Comparison of ENCODE assay signal across 29 cellular contexts in the genomic region with DNA sequence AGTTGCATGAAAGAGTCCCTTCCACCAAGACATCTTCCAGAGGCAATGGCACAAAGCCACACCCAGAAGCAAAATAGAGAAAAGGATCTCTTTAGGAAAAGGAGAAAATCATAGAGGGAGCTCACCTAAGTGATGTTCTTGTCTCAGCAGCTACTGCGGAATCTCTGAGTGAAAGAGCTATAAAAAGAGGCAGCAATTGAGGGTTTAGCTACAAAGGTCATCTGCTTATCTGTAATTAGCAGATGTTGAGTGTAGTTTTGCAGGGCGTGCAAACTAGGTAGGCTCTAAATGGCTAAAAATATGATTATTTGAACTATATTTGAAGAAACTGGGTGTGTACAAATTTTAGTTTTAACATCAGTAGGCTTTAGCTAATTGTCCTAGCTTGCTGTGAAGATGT.
"Had no signal": no experiment of that assay in that cellular context is flagged by ENCODE, and none has a peak within 500 bp of the region (broad histone marks: within the 10 kb centered on the region; RNA-seq: fewer than 3 reads in every experiment).

No MANE protein-coding gene starts in this region.

- H3K27me3 ChIP-seq: esophagus squamous epithelium, pancreas, sigmoid colon, suprapubic skin, tibial artery, upper lobe of right lung had no signal

- H3K27me3 Mint-ChIP-seq: central memory CD8-positive, alpha-beta T cell; dendritic cell treated with granulocyte-macrophage colony-stimulating factor and Interleukin-4, amounts not matched to agents 40 ng/mL and 50 ng/mL, for 4 days had no signal

- H3K36me3 ChIP-seq: esophagus squamous epithelium, pancreas, prostate gland, sigmoid colon, suprapubic skin, tibial artery, upper lobe of right lung, WERI-Rb-1 had no signal

- H3K9me3 Mint-ChIP-seq: dendritic cell treated with granulocyte-macrophage colony-stimulating factor and Interleukin-4, amounts not matched to agents 40 ng/mL and 50 ng/mL, for 4 days; T-helper 2 cell treated with Interferon-gamma antibody and Interleukin-4, amounts not matched to agents 5 μg/mL and 100 μg/mL, for 36 hours had no signal

- ATAC-seq: activated CD4-positive, CD25-positive, alpha-beta regulatory T cell treated with anti-CD3 and anti-CD28 coated beads, Interleukin-2, amount 50 U/mL, for 24 hours; left cardiac atrium; naive thymus-derived CD4-positive, alpha-beta T cell; pancreas; upper lobe of right lung had no signal

- DNase-seq: activated CD4-positive, alpha-beta T cell treated with anti-CD3 and anti-CD28 coated beads for 48 hours; activated CD4-positive, alpha-beta T cell treated with anti-CD3 and anti-CD28 coated beads, Interleukin-2, amount 50 U/mL, for 48 hours; activated CD8-positive, alpha-beta memory T cell treated with anti-CD3 and anti-CD28 coated beads for 24 hours; activated effector memory CD4-positive, alpha-beta T cell treated with Interleukin-2 at 50 U/mL for 16 hours; activated naive CD4-positive, alpha-beta T cell treated with Interleukin-2 at 50 U/mL for 16 hours; anterior cingulate cortex; effector CD4-positive, alpha-beta T cell; esophagus squamous epithelium; foreskin melanocyte; left cardiac atrium; mammary epithelial cell; naive thymus-derived CD4-positive, alpha-beta T cell; nucleus accumbens; pancreas; sigmoid colon; stimulated activated CD4-positive, alpha-beta T cell treated with anti-CD3 and anti-CD28 coated beads, Interleukin-15, amount 100 ng/mL, for 24 hours; stimulated activated CD4-positive, alpha-beta T cell treated with anti-CD3 and anti-CD28 coated beads, Interleukin-2, amount 100 ng/mL, for 24 hours; stimulated activated naive CD4-positive, alpha-beta T cell; tibial artery; upper lobe of right lung; WERI-Rb-1 had no signal

- H3K4me3 Mint-ChIP-seq: activated naive CD8-positive, alpha-beta T cell; central memory CD8-positive, alpha-beta T cell; dendritic cell treated with granulocyte-macrophage colony-stimulating factor and Interleukin-4, amounts not matched to agents 40 ng/mL and 50 ng/mL, for 4 days; naive thymus-derived CD4-positive, alpha-beta T cell; neural crest cell; T-helper 2 cell treated with Interferon-gamma antibody and Interleukin-4, amounts not matched to agents 5 μg/mL and 100 μg/mL, for 36 hours had no signal

- H3K9me3 ChIP-seq: esophagus squamous epithelium, pancreas, prostate gland, sigmoid colon, suprapubic skin, tibial artery, upper lobe of right lung had no signal

- H3K4me1 ChIP-seq: esophagus squamous epithelium, pancreas, prostate gland, suprapubic skin, tibial artery, upper lobe of right lung had no signal

- H3K4me1 Mint-ChIP-seq: central memory CD8-positive, alpha-beta T cell had no signal

- H3K27ac Mint-ChIP-seq: activated naive CD8-positive, alpha-beta T cell; dendritic cell treated with granulocyte-macrophage colony-stimulating factor and Interleukin-4, amounts not matched to agents 40 ng/mL and 50 ng/mL, for 4 days; naive thymus-derived CD4-positive, alpha-beta T cell; T-helper 2 cell treated with Interferon-gamma antibody and Interleukin-4, amounts not matched to agents 5 μg/mL and 100 μg/mL, for 36 hours had no signal

- H3K4me3 ChIP-seq: esophagus squamous epithelium, pancreas, prostate gland, sigmoid colon, suprapubic skin, tibial artery, upper lobe of right lung had no signal

- H3K36me3 Mint-ChIP-seq: activated naive CD8-positive, alpha-beta T cell; naive thymus-derived CD4-positive, alpha-beta T cell had no signal
